In the genomic region with DNA sequence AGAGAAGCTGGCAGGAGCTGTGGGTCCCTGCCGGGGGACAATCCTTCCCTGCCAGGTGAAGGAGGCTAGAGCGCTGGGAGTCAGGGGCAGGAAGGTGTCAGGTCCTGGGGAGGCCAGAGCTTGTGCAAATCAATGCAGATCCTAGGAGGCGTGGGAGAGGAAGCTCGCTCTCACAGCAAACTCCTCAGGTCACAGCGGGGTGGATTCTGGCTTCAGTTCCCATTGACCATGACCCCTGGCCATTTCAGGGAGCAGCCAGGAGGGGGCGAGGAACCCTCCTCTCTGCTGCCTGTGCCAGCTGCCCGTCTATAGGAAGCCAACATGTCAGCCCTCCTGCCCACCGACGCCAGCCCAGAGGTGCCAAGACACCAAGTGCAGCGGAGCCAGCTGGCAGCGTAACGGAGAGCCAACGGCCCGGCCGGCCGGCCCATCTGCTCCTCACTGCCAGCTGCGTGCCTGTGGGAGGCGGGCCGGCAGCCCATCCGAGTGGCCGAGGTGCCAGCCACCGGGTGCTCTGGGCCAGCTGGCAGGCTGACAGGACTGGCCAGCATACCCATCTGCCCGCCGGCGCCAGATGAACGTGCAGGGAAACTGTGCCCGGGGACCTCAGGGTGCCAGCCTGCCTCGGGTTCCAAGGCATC, we compare ENCODE assay signal across 11 cellular contexts.
DNase-seq lines count a peak whose midpoint lies in the region; ATAC-seq, FAIRE-seq and TF ChIP-seq lines count a peak whose summit lies in the region.
"Had no signal": no experiment of that assay in that cellular context is flagged by ENCODE, and none has a peak within 500 bp of the region (broad histone marks: within the 10 kb centered on the region; RNA-seq: fewer than 3 reads in every experiment).

No MANE protein-coding gene starts in this region.

- H3K27me3 ChIP-seq in body of pancreas, result no peaks in the 10 kb centered on the region
- H3K27me3 ChIP-seq: BLaER1 had no signal

- no peaks in the 10 kb centered on the region for H3K36me3 Mint-ChIP-seq in activated CD8-positive, alpha-beta memory T cell treated with anti-CD3 and anti-CD28 coated beads, Interleukin-2, amount 10 ng/mL, durations not matched to agents 7 days and 5 days
- no peaks in the 10 kb centered on the region for H3K36me3 Mint-ChIP-seq in stimulated activated memory B cell treated with anti-CD40 and anti-IgM and Interleukin-4, amounts not matched to agents 10 μg/mL and 1 μg/mL and 100 μg/mL, for 72 hours
- H3K36me3 Mint-ChIP-seq: stimulated activated naive B cell treated with anti-CD40 and anti-IgM and Interleukin-4, amounts not matched to agents 10 μg/mL and 1 μg/mL and 100 μg/mL, for 72 hours had no signal

- no peaks in the 10 kb centered on the region for H3K36me3 ChIP-seq in body of pancreas (replicated peaks in 1 of 2; ENCODE audit: insufficient read depth in 1 of 2, low read depth in 2 of 2)
- H3K36me3 ChIP-seq: BLaER1 had no signal

- peaks cover 7% of the 10 kb centered on the region for H3K4me1 ChIP-seq in body of pancreas
- H3K4me1 ChIP-seq: BLaER1 had no signal

- H3K27ac Mint-ChIP-seq in activated CD8-positive, alpha-beta memory T cell treated with anti-CD3 and anti-CD28 coated beads, Interleukin-2, amount 10 ng/mL, durations not matched to agents 7 days and 5 days, result no peak overlapping the region
- no peak overlapping the region for H3K27ac Mint-ChIP-seq in stimulated activated memory B cell treated with anti-CD40 and anti-IgM and Interleukin-4, amounts not matched to agents 10 μg/mL and 1 μg/mL and 100 μg/mL, for 72 hours
- H3K27ac Mint-ChIP-seq: dendritic cell treated with granulocyte-macrophage colony-stimulating factor and Interleukin-4, amounts not matched to agents 40 ng/mL and 50 ng/mL, for 4 days; stimulated activated naive B cell treated with anti-CD40 and anti-IgM and Interleukin-4, amounts not matched to agents 10 μg/mL and 1 μg/mL and 100 μg/mL, for 72 hours had no signal

- DNase-seq in SHP77 (lab: John Stamatoyannopoulos, UW) (peak; percentile 3 to 50), SHP77 treated with DMSO at 0.1 percent for 48 hours (lab: John Stamatoyannopoulos, UW) (no peak), body of pancreas (peak; percentile 8 to 46 (median 22)), iPS-NIHi7 (ENCODE audit: extremely low spot score) (peak; percentile 83), urothelium cell line (ENCODE audit: low spot score) (no peak), foreskin melanocyte (no peak)
- DNase-seq in activated CD8-positive, alpha-beta memory T cell treated with anti-CD3 and anti-CD28 coated beads, Interleukin-2, amount 10 ng/mL, durations not matched to agents 7 days and 5 days, result no peak
- DNase-seq: stimulated activated naive B cell treated with anti-CD40 and anti-IgM and Interleukin-4, amounts not matched to agents 10 μg/mL and 1 μg/mL and 100 μg/mL, for 72 hours had no signal

- peak in 1 of 7 experiments; percentile 18 for TF ChIP-seq CTCF in body of pancreas (IDR thresholded peaks at IDR 0.05)

- CTCF ChIA-PET in activated CD8-positive, alpha-beta memory T cell treated with anti-CD3 and anti-CD28 coated beads, Interleukin-2, amount 10 ng/mL, durations not matched to agents 7 days and 5 days (lab: Charles Lee), result no interaction called here

- no peaks in the 10 kb centered on the region for H3K9me3 ChIP-seq in body of pancreas
- H3K9me3 ChIP-seq: BLaER1 had no signal

- no peaks in the 10 kb centered on the region for H3K9me3 Mint-ChIP-seq in activated CD8-positive, alpha-beta memory T cell treated with anti-CD3 and anti-CD28 coated beads, Interleukin-2, amount 10 ng/mL, durations not matched to agents 7 days and 5 days (ENCODE audit: low read depth)
- H3K9me3 Mint-ChIP-seq in stimulated activated memory B cell treated with anti-CD40 and anti-IgM and Interleukin-4, amounts not matched to agents 10 μg/mL and 1 μg/mL and 100 μg/mL, for 72 hours, result peaks cover 11% of the 10 kb centered on the region
- H3K9me3 Mint-ChIP-seq: dendritic cell treated with granulocyte-macrophage colony-stimulating factor and Interleukin-4, amounts not matched to agents 40 ng/mL and 50 ng/mL, for 4 days had no signal

- no peak overlapping the region for H3K4me3 ChIP-seq in body of pancreas
- H3K4me3 ChIP-seq: BLaER1 had no signal

- no peaks in the 10 kb centered on the region for H3K4me1 Mint-ChIP-seq in activated CD8-positive, alpha-beta memory T cell treated with anti-CD3 and anti-CD28 coated beads, Interleukin-2, amount 10 ng/mL, durations not matched to agents 7 days and 5 days
- H3K4me1 Mint-ChIP-seq in stimulated activated memory B cell treated with anti-CD40 and anti-IgM and Interleukin-4, amounts not matched to agents 10 μg/mL and 1 μg/mL and 100 μg/mL, for 72 hours, result no peaks in the 10 kb centered on the region
- H3K4me1 Mint-ChIP-seq: stimulated activated naive B cell treated with anti-CD40 and anti-IgM and Interleukin-4, amounts not matched to agents 10 μg/mL and 1 μg/mL and 100 μg/mL, for 72 hours had no signal

- FAIRE-seq in urothelium cell line (lab: Jason Lieb, UNC), result peak; percentile 82

- peak; percentile 24 for ATAC-seq in body of pancreas
- ATAC-seq in activated CD8-positive, alpha-beta memory T cell treated with anti-CD3 and anti-CD28 coated beads, Interleukin-2, amount 10 ng/mL, durations not matched to agents 7 days and 5 days, result no peak
- no peak for ATAC-seq in stimulated activated memory B cell treated with anti-CD40 and anti-IgM and Interleukin-4, amounts not matched to agents 10 μg/mL and 1 μg/mL and 100 μg/mL, for 72 hours
- ATAC-seq: stimulated activated naive B cell treated with anti-CD40 and anti-IgM and Interleukin-4, amounts not matched to agents 10 μg/mL and 1 μg/mL and 100 μg/mL, for 72 hours had no signal

- H3K4me3 Mint-ChIP-seq in activated CD8-positive, alpha-beta memory T cell treated with anti-CD3 and anti-CD28 coated beads, Interleukin-2, amount 10 ng/mL, durations not matched to agents 7 days and 5 days, result no peak overlapping the region
- no peak overlapping the region for H3K4me3 Mint-ChIP-seq in stimulated activated memory B cell treated with anti-CD40 and anti-IgM and Interleukin-4, amounts not matched to agents 10 μg/mL and 1 μg/mL and 100 μg/mL, for 72 hours
- H3K4me3 Mint-ChIP-seq: dendritic cell treated with granulocyte-macrophage colony-stimulating factor and Interleukin-4, amounts not matched to agents 40 ng/mL and 50 ng/mL, for 4 days; stimulated activated naive B cell treated with anti-CD40 and anti-IgM and Interleukin-4, amounts not matched to agents 10 μg/mL and 1 μg/mL and 100 μg/mL, for 72 hours had no signal

- H3K27me3 Mint-ChIP-seq in activated CD8-positive, alpha-beta memory T cell treated with anti-CD3 and anti-CD28 coated beads, Interleukin-2, amount 10 ng/mL, durations not matched to agents 7 days and 5 days, result no peaks in the 10 kb centered on the region
- peaks cover 24% of the 10 kb centered on the region for H3K27me3 Mint-ChIP-seq in stimulated activated memory B cell treated with anti-CD40 and anti-IgM and Interleukin-4, amounts not matched to agents 10 μg/mL and 1 μg/mL and 100 μg/mL, for 72 hours

- intact Hi-C loops in body of pancreas (cut with DNase I), result no loop called here

- no peak overlapping the region for H3K27ac ChIP-seq in body of pancreas
- H3K27ac ChIP-seq: BLaER1 had no signal

- 47 to 61% methylated on average over 5 to 28 of the region's 28 CpGs for WGBS in body of pancreas, 2 donors

- no peak for TF ChIP-seq POLR2A in body of pancreas (IDR thresholded peaks at IDR 0.05)

Comparison
In these comparisons a context has a peak if more than half of its experiments do, and no peak if none do; other contexts are left out.
1. DNase-seq: peak in SHP77 (2 of 2), body of pancreas (4 of 4) and iPS-NIHi7 (single experiment); none in SHP77 treated with DMSO at 0.1 percent for 48 hours (single experiment), urothelium cell line (single experiment), foreskin melanocyte (single experiment) and activated CD8-positive, alpha-beta memory T cell treated with anti-CD3 and anti-CD28 coated beads, Interleukin-2, amount 10 ng/mL, durations not matched to agents 7 days and 5 days (single experiment).